In genomic region chr5:178234753-178235599, GRCh38 we compare ENCODE assay signal across 8 cellular contexts. TPM values are rescaled to one million over a fixed set of nuclear protein-coding genes. Genes with fewer than 3 reads are reported as not detected.
DNase-seq lines count a peak whose midpoint lies in the region; ATAC-seq and TF ChIP-seq lines count a peak whose summit lies in the region.

No MANE protein-coding gene starts in this region.

- POLR2A ChIA-PET in activated CD4-positive, alpha-beta T cell treated with anti-CD3 and anti-CD28 coated beads, Interleukin-2, amount 10 ng/mL, durations not matched to agents 7 days and 5 days (lab: Charles Lee), result no interaction called here

- H3K9me3 Mint-ChIP-seq in activated CD4-positive, alpha-beta T cell treated with anti-CD3 and anti-CD28 coated beads, Interleukin-2, amount 10 ng/mL, durations not matched to agents 7 days and 5 days, result no peaks in the 10 kb centered on the region

- intact Hi-C loops in Right ventricle myocardium inferior (cut with DNase I), result no loop called here
- intact Hi-C loops in cardiac septum (cut with DNase I), result loop anchor here (1.0 to 5.0 kb wide), 2 partner anchors 317 to 355 kb away; partner anchors contain the start of gene COL23A1
- intact Hi-C loops in colonic mucosa (cut with DNase I), result no loop called here

- H3K36me3 ChIP-seq in colonic mucosa (no peaks in the 10 kb centered on the region), lung (ENCODE audit: control insufficient read depth in 2 of 2, insufficient read depth in 2 of 2, low read length in 2 of 2) (peaks cover under 1 to 6% of the 10 kb centered on the region in 2 donors)

- H3K27ac ChIP-seq in colonic mucosa (no peak overlapping the region), lung (ENCODE audit: low read depth in 1 of 2, low read length in 1 of 2) (no peak overlapping the region)

- CTCF ChIA-PET in activated CD4-positive, alpha-beta T cell treated with anti-CD3 and anti-CD28 coated beads, Interleukin-2, amount 10 ng/mL, durations not matched to agents 7 days and 5 days (lab: Charles Lee), result interaction anchor here (0.6 to 2.0 kb wide), 6 partner anchors 9 to 1370 kb away, joined by 3 to 9 read pairs (median 4); partner anchors contain the start of gene COL23A1

- 23 to 26% methylated on average over 12 of the region's 12 CpGs for WGBS in lung, 2 donors

- peak overlapping the region; percentile 72 for H3K27ac Mint-ChIP-seq in activated CD4-positive, alpha-beta T cell treated with anti-CD3 and anti-CD28 coated beads, Interleukin-2, amount 10 ng/mL, durations not matched to agents 7 days and 5 days

- H3K4me3 ChIP-seq in colonic mucosa (no peak overlapping the region), lung (no peak overlapping the region)

- H3K27me3 Mint-ChIP-seq in activated CD4-positive, alpha-beta T cell treated with anti-CD3 and anti-CD28 coated beads, Interleukin-2, amount 10 ng/mL, durations not matched to agents 7 days and 5 days, result no peaks in the 10 kb centered on the region

- peaks cover 37% of the 10 kb centered on the region for H3K4me1 ChIP-seq in colonic mucosa
- H3K4me1 ChIP-seq in lung (ENCODE audit: control insufficient read depth in 2 of 2, insufficient read depth in 2 of 2, low read length in 2 of 2), result peaks cover 0 to 28% of the 10 kb centered on the region in 2 donors

- TF ChIP-seq CTCF in colonic mucosa (IDR thresholded peaks at IDR 0.05), result peak; percentile 73
- peak; percentile 36 for TF ChIP-seq CTCF in lung (IDR thresholded peaks at IDR 0.05; ENCODE audit: control extremely low read depth, extremely low read depth)

- H3K27me3 ChIP-seq in colonic mucosa, result no peaks in the 10 kb centered on the region
- H3K27me3 ChIP-seq in lung (ENCODE audit: control insufficient read depth, insufficient read depth), result no peaks in the 10 kb centered on the region

- peak; percentile 87 for DNase-seq in Right ventricle myocardium inferior (ENCODE audit: missing footprints)
- DNase-seq in cardiac septum (ENCODE audit: low spot score), result no peak
- DNase-seq in NCI-H345 (lab: John Stamatoyannopoulos, UW), result peak; percentile 69
- DNase-seq in activated CD4-positive, alpha-beta T cell treated with anti-CD3 and anti-CD28 coated beads, Interleukin-2, amount 10 ng/mL, durations not matched to agents 7 days and 5 days, result peak; percentile 81
- peak; percentile 88 for DNase-seq in colonic mucosa
- peak; percentile 71 for DNase-seq in lung (ENCODE audit: low spot score)
- peak; percentile 53 for DNase-seq in stimulated activated CD8-positive, alpha-beta memory T cell treated with anti-CD3 and anti-CD28 coated beads, Interleukin-12 subunit alpha, Interleukin-12 subunit beta, amount 100 ng/mL, for 24 hours (ENCODE audit: extremely low read depth)

- H3K9me3 ChIP-seq in colonic mucosa, result no peaks in the 10 kb centered on the region
- H3K9me3 ChIP-seq in lung (ENCODE audit: control insufficient read depth in 2 of 2, insufficient read depth in 1 of 2, low read length in 1 of 2), result no peaks in the 10 kb centered on the region

- ATAC-seq in Right ventricle myocardium inferior (no peak), lung (ENCODE audit: insufficient read depth, low FRiP score) (no peak), HG02763 (IDR thresholded peaks at IDR 0.05; ENCODE audit: unreplicated experiment) (no peak)

- H3K4me1 Mint-ChIP-seq in activated CD4-positive, alpha-beta T cell treated with anti-CD3 and anti-CD28 coated beads, Interleukin-2, amount 10 ng/mL, durations not matched to agents 7 days and 5 days, result peaks cover 81% of the 10 kb centered on the region

- peaks cover 20% of the 10 kb centered on the region for H3K36me3 Mint-ChIP-seq in activated CD4-positive, alpha-beta T cell treated with anti-CD3 and anti-CD28 coated beads, Interleukin-2, amount 10 ng/mL, durations not matched to agents 7 days and 5 days (ENCODE audit: low read depth)

- H3K9ac ChIP-seq in colonic mucosa (ENCODE audit: low read depth in 2 of 2, low read length in 2 of 2), result peak overlapping the region; percentile 20 to 42

- no peak overlapping the region for H3K4me3 Mint-ChIP-seq in activated CD4-positive, alpha-beta T cell treated with anti-CD3 and anti-CD28 coated beads, Interleukin-2, amount 10 ng/mL, durations not matched to agents 7 days and 5 days

RNA-seq across cellular contexts. Expression of gene PHYKPL, which starts 2.4 kb away (rescaled TPM):
- total RNA-seq in Right ventricle myocardium inferior, result 34.5 TPM
- total RNA-seq in cardiac septum, result 55.3 TPM
- 100 to 1,000 TPM; 126 to 138 TPM for total RNA-seq in activated CD4-positive, alpha-beta T cell treated with anti-CD3 and anti-CD28 coated beads, Interleukin-2, amount 10 ng/mL, durations not matched to agents 7 days and 5 days
- 100 to 1,000 TPM; 101 to 159 TPM for total RNA-seq in colonic mucosa
- 100 to 1,000 TPM in 1 of 2 donors, 10 to 100 TPM in 1; 99.6 to 100 TPM for total RNA-seq in lung
- polyA plus RNA-seq in lung, result 10 to 100 TPM; 49.7 to 52.0 TPM

RNA-seq across cellular contexts. Expression of gene HNRNPAB, which starts 30.6 kb away (rescaled TPM):
- total RNA-seq in Right ventricle myocardium inferior, result 85.6 TPM
- total RNA-seq in cardiac septum, result 105 TPM
- 100 to 1,000 TPM; 185 to 215 TPM for total RNA-seq in activated CD4-positive, alpha-beta T cell treated with anti-CD3 and anti-CD28 coated beads, Interleukin-2, amount 10 ng/mL, durations not matched to agents 7 days and 5 days
- total RNA-seq in colonic mucosa, result 100 to 1,000 TPM; 286 to 385 TPM
- total RNA-seq in lung, result 100 to 1,000 TPM in 1 of 2 donors, 10 to 100 TPM in 1; 35.9 to 140 TPM
- polyA plus RNA-seq in lung, result 100 to 1,000 TPM; 121 to 168 TPM

RNA-seq across cellular contexts. Expression of gene GMCL2, which starts 47.8 kb away (rescaled TPM):
- total RNA-seq in Right ventricle myocardium inferior, result not detected
- total RNA-seq in cardiac septum, result not detected
- total RNA-seq in activated CD4-positive, alpha-beta T cell treated with anti-CD3 and anti-CD28 coated beads, Interleukin-2, amount 10 ng/mL, durations not matched to agents 7 days and 5 days, result not detected
- total RNA-seq in colonic mucosa, result not detected
- total RNA-seq in lung, result not detected
- not detected for polyA plus RNA-seq in lung
